27 cellular contexts compared by ENCODE assay signal in the genomic region with DNA sequence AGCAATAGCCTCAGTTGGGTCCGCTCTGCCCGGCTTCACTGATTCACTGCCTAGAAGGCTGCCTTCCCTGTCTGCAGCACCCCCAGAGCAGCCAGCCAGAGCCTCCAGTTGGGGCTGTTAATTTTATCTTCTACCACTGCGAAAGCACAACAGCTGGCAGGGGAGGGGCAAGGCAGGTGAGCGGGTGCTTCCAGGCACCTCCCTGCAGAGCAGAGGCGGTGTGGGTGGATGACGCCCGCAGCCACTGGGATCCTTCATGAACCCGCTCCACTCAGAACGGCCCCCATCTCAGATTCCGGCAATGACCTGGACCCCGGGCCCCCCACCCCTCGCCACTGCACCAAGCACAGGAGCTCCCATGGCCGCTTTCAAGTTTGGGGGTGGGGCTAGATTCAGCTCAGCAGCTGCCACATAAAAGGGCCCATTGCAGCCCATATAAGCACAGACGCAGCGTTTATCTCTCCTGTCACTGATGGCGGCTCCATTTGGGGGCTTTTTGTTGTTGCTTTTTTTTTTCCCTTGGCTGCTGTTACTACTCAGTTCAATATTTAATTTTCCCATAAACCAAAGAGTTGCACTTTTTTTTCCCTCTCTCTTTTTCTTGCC.
A peak's percentile ranks its signal among the peaks of the same experiment; 100 is the strongest.
DNase-seq lines count a peak whose midpoint lies in the region; ATAC-seq and TF ChIP-seq lines count a peak whose summit lies in the region.
"Had no signal": no experiment of that assay in that cellular context is flagged by ENCODE, and none has a peak within 500 bp of the region (broad histone marks: within the 10 kb centered on the region; RNA-seq: fewer than 3 reads in every experiment).

No MANE protein-coding gene starts in this region.

- CTCF ChIA-PET in WTC11 (lab: Charles Lee) = interaction anchor here (0.6 to 2.2 kb wide), 7 partner anchors 20 to 1049 kb away, joined by 3 to 9 read pairs (median 3); no protein-coding TSS in a partner anchor

- H3K27ac ChIP-seq in psoas muscle = no peak overlapping the region
- H3K27ac ChIP-seq: A549, epithelial cell of prostate, pancreas, SK-N-MC had no signal

- POLR2A ChIA-PET in WTC11 (lab: Charles Lee) = interaction anchor here (0.6 kb wide), 1 partner anchor 13 kb away, joined by 4 read pairs; no protein-coding TSS in a partner anchor

- intact Hi-C loops in psoas muscle (cut with DNase I) = no loop called here

- ATAC-seq in WTC11 (peak; percentile 46), GM18519 (IDR thresholded peaks at IDR 0.05; ENCODE audit: low FRiP score, unreplicated experiment) (no peak), psoas muscle (no peak), GM21576 (IDR thresholded peaks at IDR 0.05; ENCODE audit: unreplicated experiment) (no peak)
- ATAC-seq: A549; activated CD8-positive, alpha-beta memory T cell treated with anti-CD3 and anti-CD28 coated beads, Interleukin-2, amount 10 ng/mL, durations not matched to agents 7 days and 5 days; GM12878; stimulated activated naive CD8-positive, alpha-beta T cell treated with anti-CD3 and anti-CD28 coated beads, Interleukin-15, Interleukin-2, amounts not matched to agents 100 U/mL and 50 U/mL, for 24 hours had no signal

- no peak overlapping the region for H3K4me3 Mint-ChIP-seq in WTC11
- H3K4me3 Mint-ChIP-seq: activated CD8-positive, alpha-beta memory T cell treated with anti-CD3 and anti-CD28 coated beads, Interleukin-2, amount 10 ng/mL, durations not matched to agents 7 days and 5 days; CD4-positive, alpha-beta memory T cell; neural crest cell had no signal

- no peaks in the 10 kb centered on the region for H3K9me3 Mint-ChIP-seq in WTC11
- H3K9me3 Mint-ChIP-seq: neural crest cell had no signal

- peaks cover 60% of the 10 kb centered on the region for H3K4me1 Mint-ChIP-seq in WTC11
- H3K4me1 Mint-ChIP-seq: activated CD8-positive, alpha-beta memory T cell treated with anti-CD3 and anti-CD28 coated beads, Interleukin-2, amount 10 ng/mL, durations not matched to agents 7 days and 5 days; CD4-positive, alpha-beta memory T cell; neural crest cell had no signal

- no peaks in the 10 kb centered on the region for H3K4me1 ChIP-seq in psoas muscle
- H3K4me1 ChIP-seq: A549, pancreas had no signal

- no peaks in the 10 kb centered on the region; the same call in 1 of the 2 replicates for H3K27me3 Mint-ChIP-seq in WTC11 (ENCODE audit: low read depth)

- H3K9me3 ChIP-seq in psoas muscle = no peaks in the 10 kb centered on the region
- H3K9me3 ChIP-seq: A549, pancreas had no signal

- H3K36me3 ChIP-seq in psoas muscle (ENCODE audit: insufficient read depth in 1 of 2, low read depth in 1 of 2) = no peaks in the 10 kb centered on the region
- H3K36me3 ChIP-seq: pancreas had no signal

- H3K4me3 ChIP-seq in psoas muscle = no peak overlapping the region
- H3K4me3 ChIP-seq: A549, GM12878, pancreas, SK-N-MC had no signal

- no peak for TF ChIP-seq CTCF in WTC11 (IDR thresholded peaks at IDR 0.05)
- TF ChIP-seq CTCF in psoas muscle (IDR thresholded peaks at IDR 0.05) = no peak

- H3K36me3 Mint-ChIP-seq in WTC11 = no peaks in the 10 kb centered on the region
- H3K36me3 Mint-ChIP-seq: activated CD8-positive, alpha-beta memory T cell treated with anti-CD3 and anti-CD28 coated beads, Interleukin-2, amount 10 ng/mL, durations not matched to agents 7 days and 5 days; CD4-positive, alpha-beta memory T cell had no signal

- WGBS in psoas muscle, 3 donors = 27 to 35% (median 32%) methylated on average over 15 to 16 of the region's 16 CpGs

- peaks cover 3 to 30% (median 8%) of the 10 kb centered on the region in 3 donors for H3K27me3 ChIP-seq in psoas muscle (ENCODE audit: insufficient read depth in 3 of 3, low read length in 2 of 3)
- H3K27me3 ChIP-seq: pancreas had no signal

- DNase-seq in NCI-H748 (lab: John Stamatoyannopoulos, UW; ENCODE audit: unreplicated experiment) = peak; percentile 39
- no peak for DNase-seq in NCI-H748 treated with DMSO at 0.1 percent for 48 hours (lab: John Stamatoyannopoulos, UW)
- DNase-seq in NCI-H2171 (lab: John Stamatoyannopoulos, UW) = peak; percentile 86
- DNase-seq in WTC11 (ENCODE audit: low spot score) = no peak
- DNase-seq in psoas muscle = no peak
- no peak for DNase-seq in stimulated activated CD8-positive, alpha-beta memory T cell treated with anti-CD3 and anti-CD28 coated beads, Interleukin-4, amount 100 ng/mL, for 48 hours
- DNase-seq: activated CD8-positive, alpha-beta memory T cell treated with anti-CD3 and anti-CD28 coated beads, Interleukin-2, amount 10 ng/mL, durations not matched to agents 7 days and 5 days; activated naive CD4-positive, alpha-beta T cell treated with Interleukin-2 at 50 U/mL for 16 hours; CD4-positive, alpha-beta memory T cell; cortex of kidney; effector memory CD4-positive, alpha-beta T cell; hypothalamus; IMR-90; MV-4-11; NCI-H146; NK-92 treated with Interleukin-12 subunit alpha and Interleukin-12 subunit beta, amount 100 ng/mL, for 24 hours; pancreas; small intestine; stimulated activated naive CD8-positive, alpha-beta T cell treated with anti-CD3 and anti-CD28 coated beads, Interleukin-15, Interleukin-2, amounts not matched to agents 100 U/mL and 50 U/mL, for 24 hours; T-helper 1 cell had no signal

- H3K27ac Mint-ChIP-seq in WTC11 = no peak overlapping the region
- H3K27ac Mint-ChIP-seq: activated CD8-positive, alpha-beta memory T cell treated with anti-CD3 and anti-CD28 coated beads, Interleukin-2, amount 10 ng/mL, durations not matched to agents 7 days and 5 days; CD4-positive, alpha-beta memory T cell had no signal

TF ChIP-seq in WTC11, 78 proteins besides CTCF, POLR2A, EP300 and RAD21 (continues in another document):
- TF ChIP-seq, protein P1, sequence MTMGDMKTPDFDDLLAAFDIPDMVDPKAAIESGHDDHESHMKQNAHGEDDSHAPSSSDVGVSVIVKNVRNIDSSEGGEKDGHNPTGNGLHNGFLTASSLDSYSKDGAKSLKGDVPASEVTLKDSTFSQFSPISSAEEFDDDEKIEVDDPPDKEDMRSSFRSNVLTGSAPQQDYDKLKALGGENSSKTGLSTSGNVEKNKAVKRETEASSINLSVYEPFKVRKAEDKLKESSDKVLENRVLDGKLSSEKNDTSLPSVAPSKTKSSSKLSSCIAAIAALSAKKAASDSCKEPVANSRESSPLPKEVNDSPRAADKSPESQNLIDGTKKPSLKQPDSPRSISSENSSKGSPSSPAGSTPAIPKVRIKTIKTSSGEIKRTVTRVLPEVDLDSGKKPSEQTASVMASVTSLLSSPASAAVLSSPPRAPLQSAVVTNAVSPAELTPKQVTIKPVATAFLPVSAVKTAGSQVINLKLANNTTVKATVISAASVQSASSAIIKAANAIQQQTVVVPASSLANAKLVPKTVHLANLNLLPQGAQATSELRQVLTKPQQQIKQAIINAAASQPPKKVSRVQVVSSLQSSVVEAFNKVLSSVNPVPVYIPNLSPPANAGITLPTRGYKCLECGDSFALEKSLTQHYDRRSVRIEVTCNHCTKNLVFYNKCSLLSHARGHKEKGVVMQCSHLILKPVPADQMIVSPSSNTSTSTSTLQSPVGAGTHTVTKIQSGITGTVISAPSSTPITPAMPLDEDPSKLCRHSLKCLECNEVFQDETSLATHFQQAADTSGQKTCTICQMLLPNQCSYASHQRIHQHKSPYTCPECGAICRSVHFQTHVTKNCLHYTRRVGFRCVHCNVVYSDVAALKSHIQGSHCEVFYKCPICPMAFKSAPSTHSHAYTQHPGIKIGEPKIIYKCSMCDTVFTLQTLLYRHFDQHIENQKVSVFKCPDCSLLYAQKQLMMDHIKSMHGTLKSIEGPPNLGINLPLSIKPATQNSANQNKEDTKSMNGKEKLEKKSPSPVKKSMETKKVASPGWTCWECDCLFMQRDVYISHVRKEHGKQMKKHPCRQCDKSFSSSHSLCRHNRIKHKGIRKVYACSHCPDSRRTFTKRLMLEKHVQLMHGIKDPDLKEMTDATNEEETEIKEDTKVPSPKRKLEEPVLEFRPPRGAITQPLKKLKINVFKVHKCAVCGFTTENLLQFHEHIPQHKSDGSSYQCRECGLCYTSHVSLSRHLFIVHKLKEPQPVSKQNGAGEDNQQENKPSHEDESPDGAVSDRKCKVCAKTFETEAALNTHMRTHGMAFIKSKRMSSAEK (CRISPR knock-in tag; IDR thresholded peaks at IDR 0.05; ENCODE audit: borderline replicate concordance) = no peak
- TF ChIP-seq, protein P2, sequence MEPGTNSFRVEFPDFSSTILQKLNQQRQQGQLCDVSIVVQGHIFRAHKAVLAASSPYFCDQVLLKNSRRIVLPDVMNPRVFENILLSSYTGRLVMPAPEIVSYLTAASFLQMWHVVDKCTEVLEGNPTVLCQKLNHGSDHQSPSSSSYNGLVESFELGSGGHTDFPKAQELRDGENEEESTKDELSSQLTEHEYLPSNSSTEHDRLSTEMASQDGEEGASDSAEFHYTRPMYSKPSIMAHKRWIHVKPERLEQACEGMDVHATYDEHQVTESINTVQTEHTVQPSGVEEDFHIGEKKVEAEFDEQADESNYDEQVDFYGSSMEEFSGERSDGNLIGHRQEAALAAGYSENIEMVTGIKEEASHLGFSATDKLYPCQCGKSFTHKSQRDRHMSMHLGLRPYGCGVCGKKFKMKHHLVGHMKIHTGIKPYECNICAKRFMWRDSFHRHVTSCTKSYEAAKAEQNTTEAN (CRISPR knock-in tag; IDR thresholded peaks at IDR 0.05) = no peak
- TF ChIP-seq TCF7 (CRISPR knock-in tag; IDR thresholded peaks at IDR 0.05; ENCODE audit: low read depth) = no peak
- TF ChIP-seq, protein P3, sequence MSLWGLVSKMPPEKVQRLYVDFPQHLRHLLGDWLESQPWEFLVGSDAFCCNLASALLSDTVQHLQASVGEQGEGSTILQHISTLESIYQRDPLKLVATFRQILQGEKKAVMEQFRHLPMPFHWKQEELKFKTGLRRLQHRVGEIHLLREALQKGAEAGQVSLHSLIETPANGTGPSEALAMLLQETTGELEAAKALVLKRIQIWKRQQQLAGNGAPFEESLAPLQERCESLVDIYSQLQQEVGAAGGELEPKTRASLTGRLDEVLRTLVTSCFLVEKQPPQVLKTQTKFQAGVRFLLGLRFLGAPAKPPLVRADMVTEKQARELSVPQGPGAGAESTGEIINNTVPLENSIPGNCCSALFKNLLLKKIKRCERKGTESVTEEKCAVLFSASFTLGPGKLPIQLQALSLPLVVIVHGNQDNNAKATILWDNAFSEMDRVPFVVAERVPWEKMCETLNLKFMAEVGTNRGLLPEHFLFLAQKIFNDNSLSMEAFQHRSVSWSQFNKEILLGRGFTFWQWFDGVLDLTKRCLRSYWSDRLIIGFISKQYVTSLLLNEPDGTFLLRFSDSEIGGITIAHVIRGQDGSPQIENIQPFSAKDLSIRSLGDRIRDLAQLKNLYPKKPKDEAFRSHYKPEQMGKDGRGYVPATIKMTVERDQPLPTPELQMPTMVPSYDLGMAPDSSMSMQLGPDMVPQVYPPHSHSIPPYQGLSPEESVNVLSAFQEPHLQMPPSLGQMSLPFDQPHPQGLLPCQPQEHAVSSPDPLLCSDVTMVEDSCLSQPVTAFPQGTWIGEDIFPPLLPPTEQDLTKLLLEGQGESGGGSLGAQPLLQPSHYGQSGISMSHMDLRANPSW (CRISPR knock-in tag; conservative IDR thresholded peaks at IDR 0.05; ENCODE audit: low read depth) = no peak

Comparison
In these comparisons a context has a peak if more than half of its experiments do, and no peak if none do; other contexts are left out.
1. DNase-seq: peak in NCI-H748 (single experiment) and NCI-H2171 (single experiment); none in NCI-H748 treated with DMSO at 0.1 percent for 48 hours (single experiment), WTC11 (single experiment), psoas muscle (0 of 2) and stimulated activated CD8-positive, alpha-beta memory T cell treated with anti-CD3 and anti-CD28 coated beads, Interleukin-4, amount 100 ng/mL, for 48 hours (single experiment).